Comparison of ENCODE assay signal across 1 cellular context in the genomic region with DNA sequence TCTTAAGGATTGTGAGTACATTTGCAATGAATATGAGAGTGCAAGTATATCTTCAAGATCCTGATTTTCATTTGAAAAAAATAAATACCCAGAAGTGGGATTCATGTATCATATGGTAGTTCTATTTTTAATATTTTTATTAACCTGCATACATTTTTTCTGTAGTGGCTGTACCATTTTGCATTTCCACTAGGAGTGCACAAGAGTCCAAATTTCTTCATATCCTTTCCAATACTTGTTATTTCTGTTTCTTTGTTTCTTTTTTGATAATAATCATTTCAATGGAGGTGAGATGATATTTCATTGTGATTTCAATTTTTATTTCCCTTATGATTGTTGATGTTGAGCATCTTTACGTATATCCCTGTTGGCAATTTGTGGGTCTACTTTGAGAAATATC.
TF ChIP-seq lines count a peak whose summit lies in the region.

No MANE protein-coding gene starts in this region.

TF ChIP-seq in HCT116, 20 proteins besides CTCF, POLR2A, EP300 and RAD21 (continued from another document):
- TF ChIP-seq ZBTB33 (IDR thresholded peaks at IDR 0.05; ENCODE audit: extremely low read depth, insufficient replicate concordance, low read length) (no peak), SIN3A (IDR thresholded peaks at IDR 0.05; ENCODE audit: low read depth) (no peak)
